ENCODE assay signal across 8 cellular contexts in genomic region chr22:29308791-29309262, GRCh38. TPM values are rescaled to one million over a fixed set of nuclear protein-coding genes. Genes with fewer than 3 reads are reported as not detected.
DNase-seq lines count a peak whose midpoint lies in the region; ATAC-seq and TF ChIP-seq lines count a peak whose summit lies in the region.

No MANE protein-coding gene starts in this region.

- TF ChIP-seq POLR2A in vagina (IDR thresholded peaks at IDR 0.05) = no peak

- H3K4me1 ChIP-seq in adipocyte (ENCODE audit: control insufficient read depth, insufficient read depth, low read length) (peaks cover 34% of the 10 kb centered on the region), vagina (peaks cover 57% of the 10 kb centered on the region)

- peak overlapping the region; percentile 89 for H3K27ac ChIP-seq in vagina

- intact Hi-C loops in vagina (cut with DNase I) = no loop called here

- no peaks in the 10 kb centered on the region for H3K36me3 ChIP-seq in adipocyte (ENCODE audit: control insufficient read depth, insufficient read depth, low read length, severe bottlenecking)
- no peaks in the 10 kb centered on the region for H3K36me3 ChIP-seq in vagina

- ATAC-seq in HG02884 (IDR thresholded peaks at IDR 0.05; ENCODE audit: unreplicated experiment) (no peak), GM18517 (IDR thresholded peaks at IDR 0.05; ENCODE audit: unreplicated experiment) (no peak)

- no peaks in the 10 kb centered on the region for H3K9me3 ChIP-seq in adipocyte (ENCODE audit: control insufficient read depth, low read length)
- H3K9me3 ChIP-seq in vagina = no peaks in the 10 kb centered on the region

- no peak for TF ChIP-seq CTCF in vagina (IDR thresholded peaks at IDR 0.05)

- peak overlapping the region; percentile 32 for H3K4me3 ChIP-seq in adipocyte (ENCODE audit: low read length)
- H3K4me3 ChIP-seq in vagina = peak overlapping the region; percentile 89 to 91

- DNase-seq in stimulated activated CD4-positive, alpha-beta T cell treated with anti-CD3 and anti-CD28 coated beads, Interleukin-15, amount 100 ng/mL, for 24 hours = peak; percentile 44
- no peak for DNase-seq in stimulated activated CD4-positive, alpha-beta T cell treated with anti-CD3 and anti-CD28 coated beads, Interleukin-2, amount 100 ng/mL, for 48 hours
- DNase-seq in adipocyte (ENCODE audit: low read depth) = peak; percentile 18
- peak; percentile 23 for DNase-seq in kidney glomerular epithelial cell (lab: John Stamatoyannopoulos, UW)
- DNase-seq in vagina (ENCODE audit: extremely low spot score in 2 of 2) = no peak
- no peak for DNase-seq in COLO829 (ENCODE audit: low spot score)

- no peak overlapping the region for H3K9ac ChIP-seq in adipocyte (ENCODE audit: low read length)

- H3K27me3 ChIP-seq in adipocyte (replicated peaks; ENCODE audit: control insufficient read depth, insufficient read depth, low read length) = peaks cover 2% of the 10 kb centered on the region
- H3K27me3 ChIP-seq in vagina = no peaks in the 10 kb centered on the region

RNA-seq across cellular contexts. Expression of gene GAS2L1, which starts 2.4 kb away (rescaled TPM):
- total RNA-seq in vagina = 17.4 TPM

RNA-seq across cellular contexts. Expression of gene RASL10A, which starts 6.7 kb away (rescaled TPM):
- total RNA-seq in vagina = not detected

RNA-seq across cellular contexts. Expression of gene EWSR1, which starts 40.8 kb away (rescaled TPM):
- total RNA-seq in vagina = 164 TPM

RNA-seq across cellular contexts. Expression of gene RHBDD3, which starts 41.0 kb away (rescaled TPM):
- total RNA-seq in vagina = 29.7 TPM

Comparison
In these comparisons a context has a peak if more than half of its experiments do, and no peak if none do; other contexts are left out.
1. DNase-seq: peak in stimulated activated CD4-positive, alpha-beta T cell treated with anti-CD3 and anti-CD28 coated beads, Interleukin-15, amount 100 ng/mL, for 24 hours (single experiment), adipocyte (single experiment) and kidney glomerular epithelial cell (single experiment); none in stimulated activated CD4-positive, alpha-beta T cell treated with anti-CD3 and anti-CD28 coated beads, Interleukin-2, amount 100 ng/mL, for 48 hours (0 of 2), vagina (0 of 2) and COLO829 (single experiment).